ENCODE assay signal across 20 cellular contexts in genomic region chr17:7224661-7225111, GRCh38. TPM values are rescaled to one million over a fixed set of nuclear protein-coding genes. Genes with fewer than 3 reads are reported as not detected.
A peak's percentile ranks its signal among the peaks of the same experiment; 100 is the strongest.
DNase-seq lines count a peak whose midpoint lies in the region; ATAC-seq, FAIRE-seq and TF ChIP-seq lines count a peak whose summit lies in the region.
"Had no signal": no experiment of that assay in that cellular context is flagged by ENCODE, and none has a peak within 500 bp of the region (broad histone marks: within the 10 kb centered on the region; RNA-seq: fewer than 3 reads in every experiment).

No MANE protein-coding gene starts in this region.

- DNase-seq in H7 (peak; percentile 72), GM12878 (ENCODE audit: low read depth, low spot score) (no peak), neural crest cell (ENCODE audit: low read depth, low spot score) (no peak), UCSD-AML1 (lab: John Stamatoyannopoulos, UW; ENCODE audit: unreplicated experiment) (no peak), epidermal melanocyte (ENCODE audit: insufficient read length, low spot score) (no peak)
- DNase-seq: activated CD4-positive, alpha-beta T cell treated with anti-CD3 and anti-CD28 coated beads for 4 hours; activated CD8-positive, alpha-beta memory T cell treated with anti-CD3 and anti-CD28 coated beads, Interleukin-2, amount 50 U/mL, for 4 hours; activated effector memory CD4-positive, alpha-beta T cell treated with anti-CD3 and anti-CD28 coated beads, Interleukin-2, amount 50 U/mL, for 16 hours; AML-193; amniotic stem cell; IMR-90; NCI-H1694; NCI-H774; nephron progenitor cell; Peyer's patch; spleen; stimulated activated CD8-positive, alpha-beta memory T cell treated with anti-CD3 and anti-CD28 coated beads, Interleukin-4, amount 100 ng/mL, for 48 hours had no signal

- SMC1A ChIA-PET in GM12878 (lab: Charles Lee; ENCODE audit: uncharacterized antibody, unreplicated experiment): interaction anchor here (1.2 kb wide), 1 partner anchor 25 kb away, joined by 3 read pairs; no protein-coding TSS in a partner anchor

- peaks cover 13% of the 10 kb centered on the region for H3K79me2 ChIP-seq in GM12878 (ENCODE audit: control insufficient read depth, insufficient read depth, low read length)

- H3K4me3 ChIP-seq in H7 (ENCODE audit: insufficient read depth, low read depth, low read length) (no peak overlapping the region), GM12878 (no peak overlapping the region)
- H3K4me3 ChIP-seq: hepatocyte, Peyer's patch, spleen had no signal

- POLR2A ChIA-PET in GM12878 (lab: Charles Lee): no interaction called here

- H3K27ac ChIP-seq in GM12878 (ENCODE audit: control insufficient read depth, insufficient read depth): no peak overlapping the region
- H3K27ac ChIP-seq: hepatocyte had no signal

- H2AFZ ChIP-seq in GM12878 (ENCODE audit: control insufficient read depth, low read depth, low read length): no peak overlapping the region
- H2AFZ ChIP-seq: hepatocyte had no signal

- no peaks in the 10 kb centered on the region for H4K20me1 ChIP-seq in GM12878 (ENCODE audit: control insufficient read depth, insufficient read depth)

- H3K36me3 Mint-ChIP-seq in neural crest cell (ENCODE audit: low read depth): peaks cover 17% of the 10 kb centered on the region

- H3K4me1 ChIP-seq in GM12878 (ENCODE audit: control insufficient read depth, insufficient read depth, low read length): peaks cover 3% of the 10 kb centered on the region

- no peak for TF ChIP-seq EP300 in GM12878 (IDR thresholded peaks at IDR 0.05; ENCODE audit: borderline replicate concordance in 1 of 2, control insufficient read depth in 1 of 2, low read depth in 2 of 2, low read length in 2 of 2)

- CTCF ChIA-PET in GM12878 (lab: Yijun Ruan, JAX): no interaction called here

- intact Hi-C loops in GM12878 (cut with micrococcal nuclease; ENCODE audit: unreplicated experiment): no loop called here

- peak overlapping the region; percentile 61 for H3K4me3 Mint-ChIP-seq in neural crest cell
- H3K4me3 Mint-ChIP-seq: nephron progenitor cell had no signal

- peaks cover 17% of the 10 kb centered on the region for H3K27me3 Mint-ChIP-seq in neural crest cell (ENCODE audit: low read depth)

- no peak overlapping the region for H3K27ac Mint-ChIP-seq in neural crest cell (ENCODE audit: unreplicated experiment)

- H3K9ac ChIP-seq in GM12878 (ENCODE audit: control insufficient read depth, insufficient read depth, low read length): no peak overlapping the region

- no peaks in the 10 kb centered on the region for H3K9me3 Mint-ChIP-seq in neural crest cell
- H3K9me3 Mint-ChIP-seq: nephron progenitor cell had no signal

- no peak for TF ChIP-seq RAD21 in GM12878 (IDR thresholded peaks at IDR 0.05; ENCODE audit: insufficient read depth, low read depth, low read length)

- no peak for TF ChIP-seq CTCF in GM12878 (IDR thresholded peaks at IDR 0.05 in 2 of 3, conservative IDR thresholded peaks at IDR 0.05 in 1 of 3; ENCODE audit: control insufficient read depth in 2 of 3, extremely low read depth in 1 of 3, insufficient read depth in 1 of 3, low read depth in 3 of 3, low read length in 3 of 3)
- no peak for TF ChIP-seq CTCF in neural crest cell (conservative IDR thresholded peaks at IDR 0.05)

- H3K27me3 ChIP-seq in H7 (ENCODE audit: control insufficient read depth, insufficient read depth, low read length): no peaks in the 10 kb centered on the region
- H3K27me3 ChIP-seq in GM12878 (replicated peaks in 1 of 2; ENCODE audit: control insufficient read depth in 2 of 2, insufficient read depth in 2 of 2, low read length in 1 of 2): no peaks in the 10 kb centered on the region
- H3K27me3 ChIP-seq: hepatocyte, Peyer's patch, spleen had no signal

- H3K9me3 ChIP-seq in GM12878 (replicated peaks; ENCODE audit: control insufficient read depth, insufficient read depth, low read length): no peaks in the 10 kb centered on the region
- H3K9me3 ChIP-seq: Peyer's patch, spleen had no signal

- no peak; the same call in none of the 2 replicates for TF ChIP-seq POLR2A in GM12878 (IDR thresholded peaks at IDR 0.05; ENCODE audit: low read depth, low read length)

- in situ Hi-C loops in GM12878 (cut with MboI): no loop called here

- H3K36me3 ChIP-seq in H7 (replicated peaks; ENCODE audit: control insufficient read depth, insufficient read depth, low read length) (peaks cover 49% of the 10 kb centered on the region), GM12878 (ENCODE audit: control insufficient read depth in 2 of 2, insufficient read depth in 2 of 2, low read length in 1 of 2) (peaks cover 23 to 26% of the 10 kb centered on the region in 2 experiments)

- ATAC-seq in GM12878: no peak
- no peak for ATAC-seq in GM19463 (IDR thresholded peaks at IDR 0.05; ENCODE audit: unreplicated experiment)

- peaks cover 16% of the 10 kb centered on the region for H3K4me1 Mint-ChIP-seq in neural crest cell

- RAD21 ChIA-PET in GM12878 (lab: Charles Lee; ENCODE audit: unreplicated experiment): no interaction called here

- H3K4me2 ChIP-seq in GM12878 (ENCODE audit: control insufficient read depth, insufficient read depth): no peak overlapping the region
- H3K4me2 ChIP-seq: hepatocyte had no signal

- no peak for FAIRE-seq in GM12878 (lab: Jason Lieb, UNC)
- FAIRE-seq: keratinocyte had no signal

- WGBS in GM12878 (ENCODE audit: insufficient coverage, insufficient replicate concordance, low lambda C conversion rate, missing lambda C conversion rate): 84% methylated on average over 15 of the region's 15 CpGs

- TSS peak; percentile 69 for BruUV-seq in GM12878 (replicated peaks; lab: Mats Ljungman, UMichigan)

RNA-seq across cellular contexts. Expression of gene ACADVL, which starts 4.9 kb away (rescaled TPM):
- 362 and 410 TPM in 2 replicates for total RNA-seq in H7 (2014; rRNA removed; shearing (Covaris generic))
- total RNA-seq in GM12878 (2013; cell fraction: nucleolus; rRNA removed): 287 and 321 TPM in 2 replicates
- total RNA-seq in GM12878 (2014; rRNA removed): 138 and 165 TPM in 2 replicates
- 97.1 and 99.0 TPM in 2 replicates for total RNA-seq in GM12878 (2014; rRNA removed; fragmentation: Illumina TruSeq; extraction: Trizol)
- total RNA-seq in GM12878 (2021): 182 and 196 TPM in 2 replicates
- polyA plus RNA-seq in GM12878 (2011; ENCODE audit: low read depth): 379 TPM
- polyA plus RNA-seq in GM12878 (2011; rRNA removed): 150 and 232 TPM in 2 replicates
- 247 and 317 TPM in 2 replicates for polyA plus RNA-seq in GM12878 (2011; cell fraction: cytosol; rRNA removed)
- 3,310 and 3,575 TPM in 2 replicates for polyA plus RNA-seq in GM12878 (2011; cell fraction: nucleus; rRNA removed)
- 351 and 464 TPM in 2 replicates for polyA plus RNA-seq in GM12878 (2012)
- 86.8 and 137 TPM in 2 replicates for polyA plus RNA-seq in GM12878 (2014; fragmentation: Illumina TruSeq; extraction: Trizol)
- polyA plus RNA-seq in GM12878 (2014; fragmentation: Nextera tagmentation; extraction: Ambion mirVana): 10 to 100 TPM; 25.4 to 73.1 TPM
- 212 and 221 TPM in 2 replicates for polyA plus RNA-seq in GM12878 (2014; rRNA removed)
- 100 to 1,000 TPM; 204 to 225 TPM for polyA plus RNA-seq in GM12878 (2016; fragmentation: Nextera tagmentation; extraction: Ambion mirVana)
- 82.7 and 156 TPM in 2 replicates for polyA minus RNA-seq in GM12878 (2011; rRNA and poly(A)+ RNA removed)
- polyA minus RNA-seq in GM12878 (2011; cell fraction: cytosol; rRNA and poly(A)+ RNA removed): 56.9 and 61.9 TPM in 2 replicates
- polyA minus RNA-seq in GM12878 (2011; cell fraction: nucleus; rRNA and poly(A)+ RNA removed): 240 and 270 TPM in 2 replicates
- 215 and 220 TPM in 2 replicates for total RNA-seq in neural crest cell

RNA-seq across cellular contexts. Expression of gene DLG4, which starts 5.0 kb away (rescaled TPM):
- total RNA-seq in H7 (2014; rRNA removed; shearing (Covaris generic)): 21.0 and 27.6 TPM in 2 replicates
- total RNA-seq in GM12878 (2013; cell fraction: nucleolus; rRNA removed): 24.4 and 31.0 TPM in 2 replicates
- total RNA-seq in GM12878 (2014; rRNA removed) (1.4 and 2.3 TPM in 2 replicates), GM12878 (2014; rRNA removed; fragmentation: Illumina TruSeq; extraction: Trizol) (1.3 and 1.9 TPM in 2 replicates), GM12878 (2021) (3.1 and 4.2 TPM in 2 replicates), neural crest cell (49.4 and 51.4 TPM in 2 replicates)
- polyA plus RNA-seq in GM12878 (2011; ENCODE audit: low read depth): 2.7 TPM
- polyA plus RNA-seq in GM12878 (2011; rRNA removed) (2.8 and 2.9 TPM in 2 replicates), GM12878 (2014; fragmentation: Illumina TruSeq; extraction: Trizol) (0.68 and 2.1 TPM in 2 replicates), GM12878 (2014; fragmentation: Nextera tagmentation; extraction: Ambion mirVana) (under 1 TPM; 0.07 to 0.43 TPM), GM12878 (2014; rRNA removed) (2.6 and 4.1 TPM in 2 replicates), GM12878 (2016; fragmentation: Nextera tagmentation; extraction: Ambion mirVana) (under 1 TPM; 0.10 to 0.29 TPM)
- polyA plus RNA-seq in GM12878 (2011; cell fraction: cytosol; rRNA removed): 3.1 TPM in 2 replicates
- 21.5 and 23.6 TPM in 2 replicates for polyA plus RNA-seq in GM12878 (2011; cell fraction: nucleus; rRNA removed)
- 5.2 and 5.9 TPM in 2 replicates for polyA plus RNA-seq in GM12878 (2012)
- 3.1 and 3.7 TPM in 2 replicates for polyA minus RNA-seq in GM12878 (2011; rRNA and poly(A)+ RNA removed)
- 0.94 TPM in 1 of 2 replicates, not detected in the other for polyA minus RNA-seq in GM12878 (2011; cell fraction: cytosol; rRNA and poly(A)+ RNA removed)
- 5.2 and 6.0 TPM in 2 replicates for polyA minus RNA-seq in GM12878 (2011; cell fraction: nucleus; rRNA and poly(A)+ RNA removed)

RNA-seq across cellular contexts. Expression of gene DVL2, which starts 9.6 kb away (rescaled TPM):
- total RNA-seq in H7 (2014; rRNA removed; shearing (Covaris generic)): 75.0 and 90.9 TPM in 2 replicates
- total RNA-seq in GM12878 (2013; cell fraction: nucleolus; rRNA removed): 83.1 and 91.9 TPM in 2 replicates
- total RNA-seq in GM12878 (2014; rRNA removed) (33.0 and 37.6 TPM in 2 replicates), GM12878 (2014; rRNA removed; fragmentation: Illumina TruSeq; extraction: Trizol) (15.4 and 16.7 TPM in 2 replicates), GM12878 (2021) (40.0 and 44.8 TPM in 2 replicates), neural crest cell (130 and 140 TPM in 2 replicates)
- polyA plus RNA-seq in GM12878 (2011; ENCODE audit: low read depth): 11.7 TPM
- polyA plus RNA-seq in GM12878 (2011; rRNA removed) (2.2 and 5.3 TPM in 2 replicates), GM12878 (2014; fragmentation: Illumina TruSeq; extraction: Trizol) (5.1 and 21.2 TPM in 2 replicates), GM12878 (2014; fragmentation: Nextera tagmentation; extraction: Ambion mirVana) (1 to 10 TPM in 1 of 2 experiments, under 1 TPM in 1; 0.97 to 2.7 TPM), GM12878 (2014; rRNA removed) (29.9 and 31.3 TPM in 2 replicates), GM12878 (2016; fragmentation: Nextera tagmentation; extraction: Ambion mirVana) (10 to 100 TPM; 25.3 to 30.4 TPM)
- polyA plus RNA-seq in GM12878 (2011; cell fraction: cytosol; rRNA removed): 6.1 TPM in 2 replicates
- polyA plus RNA-seq in GM12878 (2011; cell fraction: nucleus; rRNA removed): 30.0 and 46.5 TPM in 2 replicates
- polyA plus RNA-seq in GM12878 (2012): 29.2 and 31.4 TPM in 2 replicates
- 15.7 and 21.8 TPM in 2 replicates for polyA minus RNA-seq in GM12878 (2011; rRNA and poly(A)+ RNA removed)
- polyA minus RNA-seq in GM12878 (2011; cell fraction: cytosol; rRNA and poly(A)+ RNA removed): 9.1 and 10.9 TPM in 2 replicates
- polyA minus RNA-seq in GM12878 (2011; cell fraction: nucleus; rRNA and poly(A)+ RNA removed): 23.8 and 45.4 TPM in 2 replicates

RNA-seq across cellular contexts. Expression of gene PHF23, which starts 14.6 kb away (rescaled TPM):
- total RNA-seq in H7 (2014; rRNA removed; shearing (Covaris generic)): 54.9 and 56.2 TPM in 2 replicates
- 10.6 and 11.8 TPM in 2 replicates for total RNA-seq in GM12878 (2013; cell fraction: nucleolus; rRNA removed)
- total RNA-seq in GM12878 (2014; rRNA removed) (35.7 and 38.0 TPM in 2 replicates), GM12878 (2014; rRNA removed; fragmentation: Illumina TruSeq; extraction: Trizol) (35.6 and 37.5 TPM in 2 replicates), GM12878 (2021) (34.0 and 39.2 TPM in 2 replicates), neural crest cell (72.7 and 75.2 TPM in 2 replicates)
- 22.1 TPM for polyA plus RNA-seq in GM12878 (2011; ENCODE audit: low read depth)
- polyA plus RNA-seq in GM12878 (2011; rRNA removed) (21.7 and 29.7 TPM in 2 replicates), GM12878 (2014; fragmentation: Illumina TruSeq; extraction: Trizol) (72.7 and 84.8 TPM in 2 replicates), GM12878 (2014; fragmentation: Nextera tagmentation; extraction: Ambion mirVana) (10 to 100 TPM in 1 of 2 experiments, 1 to 10 TPM in 1; 8.2 to 17.7 TPM), GM12878 (2014; rRNA removed) (38.1 and 41.6 TPM in 2 replicates), GM12878 (2016; fragmentation: Nextera tagmentation; extraction: Ambion mirVana) (10 to 100 TPM; 26.4 to 31.1 TPM)
- polyA plus RNA-seq in GM12878 (2011; cell fraction: cytosol; rRNA removed): 27.3 and 27.9 TPM in 2 replicates
- 15.7 and 19.7 TPM in 2 replicates for polyA plus RNA-seq in GM12878 (2011; cell fraction: nucleus; rRNA removed)
- 25.1 and 26.9 TPM in 2 replicates for polyA plus RNA-seq in GM12878 (2012)
- polyA minus RNA-seq in GM12878 (2011; rRNA and poly(A)+ RNA removed): 20.7 and 28.0 TPM in 2 replicates
- 12.2 and 13.2 TPM in 2 replicates for polyA minus RNA-seq in GM12878 (2011; cell fraction: cytosol; rRNA and poly(A)+ RNA removed)
- 6.8 and 8.7 TPM in 2 replicates for polyA minus RNA-seq in GM12878 (2011; cell fraction: nucleus; rRNA and poly(A)+ RNA removed)

RNA-seq across cellular contexts. Expression of gene GABARAP, which starts 17.6 kb away (rescaled TPM):
- total RNA-seq in H7 (2014; rRNA removed; shearing (Covaris generic)): 185 and 231 TPM in 2 replicates
- 11.4 and 13.4 TPM in 2 replicates for total RNA-seq in GM12878 (2013; cell fraction: nucleolus; rRNA removed)
- total RNA-seq in GM12878 (2014; rRNA removed) (127 and 134 TPM in 2 replicates), GM12878 (2014; rRNA removed; fragmentation: Illumina TruSeq; extraction: Trizol) (157 and 164 TPM in 2 replicates), GM12878 (2021) (256 and 259 TPM in 2 replicates), neural crest cell (470 and 479 TPM in 2 replicates)
- polyA plus RNA-seq in GM12878 (2011; ENCODE audit: low read depth): 230 TPM
- polyA plus RNA-seq in GM12878 (2011; rRNA removed) (187 and 223 TPM in 2 replicates), GM12878 (2014; fragmentation: Illumina TruSeq; extraction: Trizol) (613 and 739 TPM in 2 replicates), GM12878 (2014; fragmentation: Nextera tagmentation; extraction: Ambion mirVana) (100 to 1,000 TPM; 314 to 340 TPM), GM12878 (2014; rRNA removed) (236 and 238 TPM in 2 replicates), GM12878 (2016; fragmentation: Nextera tagmentation; extraction: Ambion mirVana) (100 to 1,000 TPM; 433 to 444 TPM)
- polyA plus RNA-seq in GM12878 (2011; cell fraction: cytosol; rRNA removed): 230 and 389 TPM in 2 replicates
- polyA plus RNA-seq in GM12878 (2011; cell fraction: nucleus; rRNA removed): 97.8 and 122 TPM in 2 replicates
- 348 and 349 TPM in 2 replicates for polyA plus RNA-seq in GM12878 (2012)
- polyA minus RNA-seq in GM12878 (2011; rRNA and poly(A)+ RNA removed): 144 and 161 TPM in 2 replicates
- polyA minus RNA-seq in GM12878 (2011; cell fraction: cytosol; rRNA and poly(A)+ RNA removed): 52.9 and 65.4 TPM in 2 replicates
- 29.0 and 33.7 TPM in 2 replicates for polyA minus RNA-seq in GM12878 (2011; cell fraction: nucleus; rRNA and poly(A)+ RNA removed)
